Comparison of ENCODE assay signal across 8 cellular contexts in the genomic region with DNA sequence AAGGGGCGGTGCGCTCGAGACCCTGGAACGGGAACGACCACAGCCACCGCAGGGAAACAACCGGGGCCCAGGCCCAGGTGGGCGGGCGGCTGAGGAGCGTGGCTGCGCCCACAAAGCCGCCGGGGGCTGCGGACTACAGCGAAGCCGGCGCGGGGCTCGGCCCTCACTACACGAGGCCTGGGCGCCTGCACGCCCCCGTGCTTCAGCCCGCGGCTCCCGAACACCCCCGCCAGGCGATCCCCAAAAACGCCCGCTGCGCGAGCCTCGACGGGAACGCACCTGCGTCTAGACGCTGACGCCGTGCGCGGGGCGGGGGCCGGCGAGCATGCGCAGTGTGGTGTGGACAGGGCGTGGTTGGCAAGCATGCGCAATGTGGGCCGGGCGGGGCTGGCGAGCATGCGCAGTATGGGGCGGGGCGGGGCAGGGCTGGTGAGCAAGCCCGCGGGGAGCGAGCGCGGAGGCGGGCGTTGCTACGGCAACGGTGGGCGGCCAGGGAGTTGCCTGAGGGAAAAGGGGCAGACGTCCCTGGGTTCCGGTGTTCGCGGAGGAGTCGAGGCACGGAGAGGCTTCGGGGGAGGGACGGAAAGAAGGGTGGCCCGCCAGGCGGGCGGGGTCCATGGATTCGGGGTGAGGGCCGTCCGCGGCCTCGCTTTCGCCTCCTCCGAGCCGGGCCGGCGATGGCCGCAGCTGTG. TPM values are rescaled to one million over a fixed set of nuclear protein-coding genes. Genes with fewer than 3 reads are reported as not detected.
A peak's percentile ranks its signal among the peaks of the same experiment; 100 is the strongest.
DNase-seq lines count a peak whose midpoint lies in the region; ATAC-seq and TF ChIP-seq lines count a peak whose summit lies in the region.

A gene (plus strand): TSS at position 518 of the 692 bp plus-strand sequence. CDS start 3,104 bp downstream, outside the sequence.

- H3K9me3 Mint-ChIP-seq in GM23338 = peaks cover 11% of the 10 kb centered on the region

- TF ChIP-seq POLR2A in ovary (IDR thresholded peaks at IDR 0.05) = peak; percentile 41
- TF ChIP-seq POLR2A in thyroid gland (IDR thresholded peaks at IDR 0.05) = peak in 1 of 2 donors; percentile 59

- H3K27ac ChIP-seq in GM23338 (ENCODE audit: low read depth) = peak within 1 kb of the TSS; percentile 79
- peak within 1 kb of the TSS; percentile 50 to 74 for H3K27ac ChIP-seq in ovary
- H3K27ac ChIP-seq in thyroid gland = peak within 1 kb of the TSS; percentile 53 to 77 (median 66)

- WGBS in ovary, 3 donors = 2 to 3% (median 3%) methylated on average over 56 to 85 of the region's 85 CpGs
- 1 to 10% methylated on average over 2 to 28 of the region's 85 CpGs for WGBS in thyroid gland, 2 donors

- peaks cover 8% of the 10 kb centered on the region for H3K36me3 Mint-ChIP-seq in GM23338 (ENCODE audit: low read depth)

- TF ChIP-seq EP300 in ovary (IDR thresholded peaks at IDR 0.05) = no peak

- peak within 1 kb of the TSS; percentile 99 for H2AFZ ChIP-seq in GM23338

- no peaks in the 10 kb centered on the region for H3K36me3 ChIP-seq in GM23338 (ENCODE audit: insufficient read depth)
- H3K36me3 ChIP-seq in ovary = no peaks in the 10 kb centered on the region
- H3K36me3 ChIP-seq in thyroid gland = no peaks in the 10 kb centered on the region

- peak within 1 kb of the TSS; percentile 85 for H3K27ac Mint-ChIP-seq in GM23338

- H3K27me3 Mint-ChIP-seq in GM23338 (ENCODE audit: insufficient read depth, low read depth, poor library complexity) = peaks cover 18% of the 10 kb centered on the region

- peaks cover 20% of the 10 kb centered on the region for H3K79me2 ChIP-seq in GM23338 (replicated peaks; ENCODE audit: insufficient read depth)

- peaks cover 26% of the 10 kb centered on the region for H3K4me1 Mint-ChIP-seq in GM23338

- peak within 1 kb of the TSS; percentile 75 for H3K4me3 ChIP-seq in GM23338
- peak within 1 kb of the TSS; percentile 53 for H3K4me3 ChIP-seq in ovary
- peak within 1 kb of the TSS; percentile 39 to 66 (median 61) for H3K4me3 ChIP-seq in thyroid gland (replicated peaks in 1 of 3)

- no peaks in the 10 kb centered on the region for H3K9me3 ChIP-seq in ovary
- no peaks in the 10 kb centered on the region for H3K9me3 ChIP-seq in thyroid gland

- H3F3A ChIP-seq in GM23338 (replicated peaks; ENCODE audit: low read depth) = no peaks in the 10 kb centered on the region

- no peaks in the 10 kb centered on the region for H4K20me1 ChIP-seq in GM23338 (replicated peaks; ENCODE audit: insufficient read depth)

- H3K4me3 Mint-ChIP-seq in GM23338 = peak within 1 kb of the TSS; percentile 92

- intact Hi-C loops in ovary (cut with DNase I) (no loop called here), thyroid gland (cut with DNase I) (no loop called here)

- TF ChIP-seq CTCF in GM23338 (conservative IDR thresholded peaks at IDR 0.05; ENCODE audit: low read depth in 2 of 2) (no peak; a peak in 1 of 4 replicates), ovary (IDR thresholded peaks at IDR 0.05) (peak in 1 of 3 donors; percentile 10), thyroid gland (IDR thresholded peaks at IDR 0.05) (no peak)

- H3K27me3 ChIP-seq in GM23338 (ENCODE audit: insufficient read depth) (peaks cover 21% of the 10 kb centered on the region), ovary (no peaks in the 10 kb centered on the region), thyroid gland (no peaks in the 10 kb centered on the region)

- H3K4me1 ChIP-seq in GM23338 (ENCODE audit: insufficient read depth) (peaks cover 9% of the 10 kb centered on the region; the same call in 1 of the 2 replicates), ovary (ENCODE audit: insufficient read depth) (peaks cover 8% of the 10 kb centered on the region), thyroid gland (peaks cover 6 to 10% of the 10 kb centered on the region in 2 donors)

- peak; percentile 87 for DNase-seq in EL
- peak; percentile 96 for DNase-seq in GM23338 (ENCODE audit: low spot score)
- peak; percentile 50 for DNase-seq in M059J (ENCODE audit: low read depth)
- DNase-seq in SIG-M5 treated with dmso at 0.1 percent for 504 hours (lab: John Stamatoyannopoulos, UW; ENCODE audit: unreplicated experiment) = peak; percentile 78
- DNase-seq in activated naive CD4-positive, alpha-beta T cell treated with anti-CD3 and anti-CD28 coated beads, Interleukin-2, amount 50 U/mL, for 16 hours = peak; percentile 88
- DNase-seq in glomerular visceral epithelial cell (ENCODE audit: extremely low spot score) = peak; percentile 97
- peak; percentile 93 to 97 (median 95) for DNase-seq in ovary
- DNase-seq in thyroid gland = peak; percentile 93 to 95

- no peaks in the 10 kb centered on the region for H3K9me2 ChIP-seq in GM23338 (ENCODE audit: insufficient read depth)

- ATAC-seq in GM23338 = peak; percentile 82

- H3K4me2 ChIP-seq in GM23338 = peak within 1 kb of the TSS; percentile 86

TF ChIP-seq in GM23338, 12 proteins besides CTCF, POLR2A, EP300 and RAD21 (continues in another document):
- TF ChIP-seq EZH2phosphoT487 (IDR thresholded peaks at IDR 0.05; ENCODE audit: unreplicated experiment) (no peak), NANOG (IDR thresholded peaks at IDR 0.05; ENCODE audit: borderline replicate concordance) (no peak), ZNF331 (CRISPR knock-in tag; IDR thresholded peaks at IDR 0.05; ENCODE audit: low read depth) (no peak), POLR2AphosphoS5 (IDR thresholded peaks at IDR 0.05; ENCODE audit: low read depth) (peak; percentile 79), STAT1 (IDR thresholded peaks at IDR 0.05; ENCODE audit: unreplicated experiment) (no peak)
- TF ChIP-seq, protein P1, sequence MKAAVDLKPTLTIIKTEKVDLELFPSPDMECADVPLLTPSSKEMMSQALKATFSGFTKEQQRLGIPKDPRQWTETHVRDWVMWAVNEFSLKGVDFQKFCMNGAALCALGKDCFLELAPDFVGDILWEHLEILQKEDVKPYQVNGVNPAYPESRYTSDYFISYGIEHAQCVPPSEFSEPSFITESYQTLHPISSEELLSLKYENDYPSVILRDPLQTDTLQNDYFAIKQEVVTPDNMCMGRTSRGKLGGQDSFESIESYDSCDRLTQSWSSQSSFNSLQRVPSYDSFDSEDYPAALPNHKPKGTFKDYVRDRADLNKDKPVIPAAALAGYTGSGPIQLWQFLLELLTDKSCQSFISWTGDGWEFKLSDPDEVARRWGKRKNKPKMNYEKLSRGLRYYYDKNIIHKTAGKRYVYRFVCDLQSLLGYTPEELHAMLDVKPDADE (IDR thresholded peaks at IDR 0.05) = 0 out of 2 replicates have a peak, but pooled peaks have one; percentile 9

RNA-seq across cellular contexts. Expression of the gene that starts here (rescaled TPM):
- total RNA-seq in GM23338 (2014; rRNA removed; shearing (Covaris generic)) = 0.56 TPM in 1 of 2 replicates, not detected in the other
- polyA plus RNA-seq in GM23338 (2016; fragmentation: Nextera tagmentation; extraction: Ambion mirVana) (2.0 and 2.2 TPM in 2 replicates), ovary (1 to 10 TPM in 1 of 2 donors, under 1 TPM in 1; 0.93 to 2.3 TPM)
- total RNA-seq in M059J (2014; rRNA removed; shearing (Covaris generic)) = 0.47 TPM in 1 of 2 replicates, not detected in the other
- total RNA-seq in ovary (1 to 10 TPM in 5 of 7 donors, under 1 TPM in 2; 0.72 to 2.0 (median 1.6) TPM), thyroid gland (1 to 10 TPM; 1.1 to 3.1 (median 1.4) TPM)

Comparison
In these comparisons a context has a peak if more than half of its experiments do, and no peak if none do; other contexts are left out.
1. Peak in every context shown above with its lines: DNase-seq, ATAC-seq, H3K4me3 ChIP-seq and H3K27ac ChIP-seq.
2. Peak in DNase-seq in M059J; RNA of the gene not detected or under 1 TPM.